ENCODE assay signal across 9 cellular contexts in the genomic region with DNA sequence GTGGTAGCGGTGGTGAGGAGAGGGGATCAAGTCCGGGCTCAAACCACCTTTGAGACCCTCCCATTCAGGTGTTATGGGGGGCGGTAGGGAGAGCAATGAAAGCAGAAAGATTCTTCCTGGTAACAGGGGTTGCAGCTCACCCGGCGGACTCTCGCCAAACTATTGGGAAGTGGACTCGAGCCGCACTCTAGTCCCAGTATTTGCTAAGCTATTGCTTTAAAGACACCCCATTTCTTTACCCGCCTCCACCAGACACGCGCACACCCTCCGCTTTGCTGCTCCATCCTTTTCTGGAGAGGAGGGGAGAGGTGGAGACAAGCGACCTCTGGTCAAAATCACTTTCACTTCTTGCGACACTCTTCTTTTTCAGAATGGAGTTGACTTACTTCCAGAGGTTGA. TPM values are rescaled to one million over a fixed set of nuclear protein-coding genes. Genes with fewer than 3 reads are reported as not detected.
DNase-seq lines count a peak whose midpoint lies in the region; ATAC-seq, FAIRE-seq and TF ChIP-seq lines count a peak whose summit lies in the region.
"Had no signal": no experiment of that assay in that cellular context is flagged by ENCODE, and none has a peak within 500 bp of the region (broad histone marks: within the 10 kb centered on the region; RNA-seq: fewer than 3 reads in every experiment).

No MANE protein-coding gene starts in this region.

- WGBS in HepG2 (ENCODE audit: low lambda C conversion rate), result 6% methylated on average over 10 of the region's 14 CpGs
- 1 to 2% methylated on average over 14 of the region's 14 CpGs for WGBS in thyroid gland, 2 donors

- intact Hi-C loops in breast epithelium (cut with DNase I; ENCODE audit: low total_unique reads) (loop anchor here (5.0 kb wide), 1 partner anchor 448 kb away; no protein-coding TSS in a partner anchor), HepG2 (cut with micrococcal nuclease; ENCODE audit: unreplicated experiment) (no loop called here), thyroid gland (cut with DNase I) (no loop called here)

- peaks cover 19% of the 10 kb centered on the region for H3K4me1 Mint-ChIP-seq in activated T-cell treated with anti-CD3 and anti-CD28 coated beads, Interleukin-2, amount 50 U/mL, for 4 hours (ENCODE audit: low read depth)
- peaks cover 5% of the 10 kb centered on the region for H3K4me1 Mint-ChIP-seq in type B pancreatic cell (ENCODE audit: unreplicated experiment)

- TF ChIP-seq RAD21 in HepG2 (CRISPR knock-in tag; IDR thresholded peaks at IDR 0.05), result no peak

- peaks cover 0 to 33% of the 10 kb centered on the region in 2 donors for H3K27me3 ChIP-seq in breast epithelium
- peaks cover 2 to 21% of the 10 kb centered on the region in 2 experiments; a peak in 3 of 5 replicates for H3K27me3 ChIP-seq in HepG2 (ENCODE audit: control insufficient read depth in 1 of 2, insufficient read depth in 2 of 2, low read length in 2 of 2)
- H3K27me3 ChIP-seq in thyroid gland, result no peaks in the 10 kb centered on the region

- in situ Hi-C loops in HepG2 (cut with HindIII; ENCODE audit: extremely low pct_ligation_motif_present, low pct_unique_long_range_greater_than_20kb), result no loop called here

- no peaks in the 10 kb centered on the region for H3K79me2 ChIP-seq in HepG2 (ENCODE audit: insufficient read depth, low read length)

- POLR2A ChIA-PET in HepG2 (lab: Yijun Ruan, JAX), result no interaction called here

- BruUV-seq in HepG2 (replicated peaks; lab: Mats Ljungman, UMichigan), result no TSS peak

- peaks cover 46% of the 10 kb centered on the region for H3K27me3 Mint-ChIP-seq in activated T-cell treated with anti-CD3 and anti-CD28 coated beads, Interleukin-2, amount 50 U/mL, for 4 hours (ENCODE audit: low read depth)
- peaks cover 81% of the 10 kb centered on the region for H3K27me3 Mint-ChIP-seq in type B pancreatic cell

- H3K4me3 ChIP-seq in breast epithelium (peak overlapping the region; percentile 16 to 55 (median 39)), HepG2 (replicated peaks in 1 of 3; ENCODE audit: insufficient read depth in 1 of 3, low read depth in 2 of 3, low read length in 3 of 3) (no peak overlapping the region), thyroid gland (replicated peaks in 1 of 3) (no peak overlapping the region)

- ATAC-seq in activated T-cell treated with anti-CD3 and anti-CD28 coated beads, Interleukin-2, amount 50 U/mL, for 4 hours, result peak in 1 of 2 donors; percentile 38
- ATAC-seq in HepG2 (no peak), GM19395 (IDR thresholded peaks at IDR 0.05; ENCODE audit: unreplicated experiment) (no peak)
- ATAC-seq: activated CD4-positive, CD25-positive, alpha-beta regulatory T cell treated with anti-CD3 and anti-CD28 coated beads, Interleukin-2, amount 50 U/mL, for 24 hours had no signal

- no peaks in the 10 kb centered on the region for H3K9me3 Mint-ChIP-seq in activated T-cell treated with anti-CD3 and anti-CD28 coated beads, Interleukin-2, amount 50 U/mL, for 4 hours
- H3K9me3 Mint-ChIP-seq in type B pancreatic cell, result no peaks in the 10 kb centered on the region

- H3K4me1 ChIP-seq in breast epithelium (no peaks in the 10 kb centered on the region), HepG2 (ENCODE audit: insufficient read depth, low read length) (no peaks in the 10 kb centered on the region), thyroid gland (peaks cover 0 to 9% of the 10 kb centered on the region in 2 donors)

- CTCF ChIA-PET in HepG2 (lab: Yijun Ruan, JAX; ENCODE audit: low intra/inter-chr PET ratio, low total read pairs), result no interaction called here

- peak overlapping the region; percentile 24 for H3K4me3 Mint-ChIP-seq in activated T-cell treated with anti-CD3 and anti-CD28 coated beads, Interleukin-2, amount 50 U/mL, for 4 hours
- peak overlapping the region; percentile 85 for H3K4me3 Mint-ChIP-seq in type B pancreatic cell

- no peak overlapping the region for H3K9ac ChIP-seq in HepG2 (ENCODE audit: insufficient read depth, low read depth, low read length)

- H4K20me1 ChIP-seq in HepG2 (ENCODE audit: insufficient read depth, low read length), result no peaks in the 10 kb centered on the region

- H3K4me2 ChIP-seq in HepG2 (ENCODE audit: low read depth, low read length), result peak overlapping the region; percentile 12; the same call in 1 of the 2 replicates

- TF ChIP-seq EP300 in HepG2 (IDR thresholded peaks at IDR 0.05; ENCODE audit: low read depth in 2 of 2, low read length in 2 of 2) (no peak), HepG2 (CRISPR knock-in tag; IDR thresholded peaks at IDR 0.05; ENCODE audit: borderline replicate concordance) (no peak)

- TF ChIP-seq POLR2A in breast epithelium (IDR thresholded peaks at IDR 0.05), result no peak
- TF ChIP-seq POLR2A in HepG2 (IDR thresholded peaks at IDR 0.05; ENCODE audit: insufficient read depth in 1 of 2, low read depth in 2 of 2, low read length in 2 of 2), result no peak
- TF ChIP-seq POLR2A in thyroid gland (IDR thresholded peaks at IDR 0.05), result no peak

- H3K36me3 ChIP-seq in breast epithelium (no peaks in the 10 kb centered on the region), HepG2 (replicated peaks in 1 of 2; ENCODE audit: control insufficient read depth in 1 of 2, insufficient read depth in 2 of 2, low read length in 2 of 2) (no peaks in the 10 kb centered on the region), thyroid gland (no peaks in the 10 kb centered on the region)

- no peaks in the 10 kb centered on the region for H3K36me3 Mint-ChIP-seq in activated T-cell treated with anti-CD3 and anti-CD28 coated beads, Interleukin-2, amount 50 U/mL, for 4 hours (ENCODE audit: insufficient read depth)
- H3K36me3 Mint-ChIP-seq in type B pancreatic cell, result no peaks in the 10 kb centered on the region

- H3K9me3 ChIP-seq in breast epithelium, result no peaks in the 10 kb centered on the region
- H3K9me3 ChIP-seq in HepG2 (ENCODE audit: low read length), result no peaks in the 10 kb centered on the region
- no peaks in the 10 kb centered on the region for H3K9me3 ChIP-seq in thyroid gland

- TF ChIP-seq CTCF in breast epithelium (IDR thresholded peaks at IDR 0.05) (no peak), HepG2 (CRISPR knock-in tag; IDR thresholded peaks at IDR 0.05) (no peak), type B pancreatic cell (conservative IDR thresholded peaks at IDR 0.05) (no peak), thyroid gland (IDR thresholded peaks at IDR 0.05) (no peak)

- no peak overlapping the region for H2AFZ ChIP-seq in HepG2 (ENCODE audit: low read length)

- FAIRE-seq in HepG2 (lab: Jason Lieb, UNC), result no peak

- no peak overlapping the region for H3K27ac Mint-ChIP-seq in type B pancreatic cell

- no peak overlapping the region for H3K27ac ChIP-seq in breast epithelium
- H3K27ac ChIP-seq in HepG2 (ENCODE audit: extremely low read length, insufficient read depth, low read length), result no peak overlapping the region
- H3K27ac ChIP-seq in thyroid gland, result no peak overlapping the region

- DNase-seq in activated T-cell treated with anti-CD3 and anti-CD28 coated beads, Interleukin-2, amount 50 U/mL, for 4 hours, result no peak
- DNase-seq in activated T-cell treated with anti-CD3 and anti-CD28 coated beads for 4 hours (no peak), breast epithelium (ENCODE audit: low spot score in 2 of 2) (no peak), HepG2 (ENCODE audit: low spot score) (no peak), type B pancreatic cell (ENCODE audit: extremely low spot score, unreplicated experiment) (no peak), thyroid gland (no peak), GM19240 (ENCODE audit: insufficient read length, low spot score) (no peak)

RNA-seq across cellular contexts. Expression of a gene that starts 0.6 kb away (rescaled TPM):
- not detected for total RNA-seq in activated T-cell treated with anti-CD3 and anti-CD28 coated beads, Interleukin-2, amount 50 U/mL, for 4 hours
- total RNA-seq in breast epithelium, result under 1 TPM in 1 of 3 donors, not detected in 2; 0.15 TPM
- total RNA-seq in HepG2 (2016; rRNA removed; fragmentation: Illumina TruSeq; extraction: Trizol), result not detected in 2 replicates
- not detected in 2 replicates for total RNA-seq in HepG2 (2016; cell fraction: cytosol; rRNA removed; fragmentation: Illumina TruSeq; extraction: Trizol; ENCODE audit: low read depth)
- not detected in 2 replicates for total RNA-seq in HepG2 (2016; cell fraction: insoluble cytoplasmic fraction; rRNA removed; fragmentation: Illumina TruSeq; extraction: Trizol)
- not detected in 2 replicates for total RNA-seq in HepG2 (2016; cell fraction: membrane; rRNA removed; fragmentation: Illumina TruSeq; extraction: Trizol)
- not detected in 2 replicates for total RNA-seq in HepG2 (2016; cell fraction: nucleus; rRNA removed; fragmentation: Illumina TruSeq; extraction: Trizol)
- polyA plus RNA-seq in HepG2 (2011; rRNA removed), result not detected in 2 replicates
- polyA plus RNA-seq in HepG2 (2011; cell fraction: cytosol; rRNA removed), result not detected in 2 replicates
- not detected in 2 replicates for polyA plus RNA-seq in HepG2 (2011; cell fraction: nucleus; rRNA removed)
- polyA plus RNA-seq in HepG2 (2012), result not detected in 2 replicates
- not detected in 2 replicates for polyA plus RNA-seq in HepG2 (2016; cell fraction: cytosol; fragmentation: Illumina TruSeq; extraction: Trizol; ENCODE audit: low read depth)
- polyA plus RNA-seq in HepG2 (2016; cell fraction: insoluble cytoplasmic fraction; fragmentation: Illumina TruSeq; extraction: Trizol; ENCODE audit: low read depth), result not detected in 2 replicates
- polyA plus RNA-seq in HepG2 (2016; cell fraction: membrane; fragmentation: Illumina TruSeq; extraction: Trizol; ENCODE audit: low read depth), result not detected in 2 replicates
- polyA plus RNA-seq in HepG2 (2016; cell fraction: nucleus; fragmentation: Illumina TruSeq; extraction: Trizol; ENCODE audit: insufficient read depth, low read depth), result not detected in 2 replicates
- polyA minus RNA-seq in HepG2 (2011; rRNA and poly(A)+ RNA removed; ENCODE audit: low replicate concordance), result not detected in 2 replicates
- polyA minus RNA-seq in HepG2 (2011; cell fraction: cytosol; rRNA and poly(A)+ RNA removed), result not detected in 2 replicates
- polyA minus RNA-seq in HepG2 (2011; cell fraction: nucleus; rRNA and poly(A)+ RNA removed), result not detected in 2 replicates
- total RNA-seq in type B pancreatic cell (ENCODE audit: low replicate concordance), result 0.45 and 1.5 TPM in 2 replicates
- under 1 TPM in 1 of 4 donors, not detected in 3; 0.08 TPM for total RNA-seq in thyroid gland

RNA-seq across cellular contexts. Expression of a gene that starts 37.4 kb away (rescaled TPM):
- total RNA-seq in activated T-cell treated with anti-CD3 and anti-CD28 coated beads, Interleukin-2, amount 50 U/mL, for 4 hours, result not detected
- total RNA-seq in breast epithelium (1 to 10 TPM in 1 of 3 donors, not detected in 2; 2.5 TPM), HepG2 (2016; rRNA removed; fragmentation: Illumina TruSeq; extraction: Trizol) (not detected in 2 replicates), type B pancreatic cell (ENCODE audit: low replicate concordance) (1.1 and 1.9 TPM in 2 replicates), thyroid gland (under 1 TPM in 1 of 4 donors, not detected in 3; 0.24 TPM)
- not detected in 2 replicates for total RNA-seq in HepG2 (2016; cell fraction: cytosol; rRNA removed; fragmentation: Illumina TruSeq; extraction: Trizol; ENCODE audit: low read depth)
- total RNA-seq in HepG2 (2016; cell fraction: insoluble cytoplasmic fraction; rRNA removed; fragmentation: Illumina TruSeq; extraction: Trizol), result not detected in 2 replicates
- total RNA-seq in HepG2 (2016; cell fraction: membrane; rRNA removed; fragmentation: Illumina TruSeq; extraction: Trizol), result not detected in 2 replicates
- total RNA-seq in HepG2 (2016; cell fraction: nucleus; rRNA removed; fragmentation: Illumina TruSeq; extraction: Trizol), result not detected in 2 replicates
- polyA plus RNA-seq in HepG2 (2011; rRNA removed), result not detected in 2 replicates
- not detected in 2 replicates for polyA plus RNA-seq in HepG2 (2011; cell fraction: cytosol; rRNA removed)
- not detected in 2 replicates for polyA plus RNA-seq in HepG2 (2011; cell fraction: nucleus; rRNA removed)
- polyA plus RNA-seq in HepG2 (2012), result not detected in 2 replicates
- polyA plus RNA-seq in HepG2 (2016; cell fraction: cytosol; fragmentation: Illumina TruSeq; extraction: Trizol; ENCODE audit: low read depth), result not detected in 2 replicates
- polyA plus RNA-seq in HepG2 (2016; cell fraction: insoluble cytoplasmic fraction; fragmentation: Illumina TruSeq; extraction: Trizol; ENCODE audit: low read depth), result not detected in 2 replicates
- not detected in 2 replicates for polyA plus RNA-seq in HepG2 (2016; cell fraction: membrane; fragmentation: Illumina TruSeq; extraction: Trizol; ENCODE audit: low read depth)
- not detected in 2 replicates for polyA plus RNA-seq in HepG2 (2016; cell fraction: nucleus; fragmentation: Illumina TruSeq; extraction: Trizol; ENCODE audit: insufficient read depth, low read depth)
- polyA minus RNA-seq in HepG2 (2011; rRNA and poly(A)+ RNA removed; ENCODE audit: low replicate concordance), result not detected in 2 replicates
- not detected in 2 replicates for polyA minus RNA-seq in HepG2 (2011; cell fraction: cytosol; rRNA and poly(A)+ RNA removed)
- not detected in 2 replicates for polyA minus RNA-seq in HepG2 (2011; cell fraction: nucleus; rRNA and poly(A)+ RNA removed)

Comparison
In these comparisons a context has a peak if more than half of its experiments do, and no peak if none do; other contexts are left out.
1. H3K4me3 ChIP-seq: peak in breast epithelium (3 of 3); none in HepG2 (0 of 3) and thyroid gland (0 of 3).